Comparison of ENCODE assay signal across 8 cellular contexts in the genomic region with DNA sequence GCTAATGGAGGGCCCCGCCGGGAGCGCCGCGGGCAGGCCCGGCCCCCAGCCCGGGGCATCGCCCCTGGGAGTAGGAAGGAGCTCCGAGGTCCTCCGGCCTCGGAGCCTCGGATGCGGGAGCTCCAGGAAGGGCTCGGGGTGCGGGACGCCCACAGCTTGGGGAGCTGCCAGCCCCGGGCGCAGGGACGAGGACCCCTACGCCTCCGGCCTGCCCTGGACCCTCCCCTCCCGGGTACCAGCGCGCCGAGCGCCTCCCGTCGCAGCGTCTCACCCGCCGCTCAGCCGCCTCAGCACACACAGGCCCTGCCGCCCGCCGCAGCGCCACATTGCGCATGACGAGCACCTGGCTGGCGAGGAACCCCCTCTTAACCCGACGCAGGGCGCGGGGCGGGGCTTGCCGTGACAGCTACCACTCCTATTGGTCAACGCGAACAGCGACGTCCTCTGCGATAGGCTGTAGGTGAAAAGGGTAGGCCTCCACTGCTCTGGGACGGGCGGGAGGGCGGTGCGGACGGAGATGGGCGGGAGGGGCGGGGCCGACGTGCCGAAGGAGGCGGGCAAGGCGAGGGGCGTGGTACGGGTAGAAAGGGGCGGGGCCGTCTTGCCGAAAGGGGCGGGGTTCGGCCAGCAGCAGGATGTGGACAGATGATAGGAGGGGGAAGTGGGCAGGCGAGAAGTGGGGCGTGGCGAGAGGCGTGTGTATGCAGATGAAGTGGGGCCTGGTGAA. TPM values are rescaled to one million over a fixed set of nuclear protein-coding genes. Genes with fewer than 3 reads are reported as not detected.
DNase-seq lines count a peak whose midpoint lies in the region; ATAC-seq and FAIRE-seq lines count a peak whose summit lies in the region.

PITRM1 (minus strand) TSS at position 337 of the 727 bp plus-strand sequence; CDS start at position 327, 10 bp downstream.

- H3K9ac ChIP-seq in endocrine pancreas (ENCODE audit: control insufficient read depth, insufficient read depth, low read length): peak within 1 kb of the TSS; percentile 93

- peaks cover 22% of the 10 kb centered on the region for H3K4me1 Mint-ChIP-seq in activated CD8-positive, alpha-beta memory T cell treated with anti-CD3 and anti-CD28 coated beads, Interleukin-2, amount 10 ng/mL, durations not matched to agents 7 days and 5 days

- FAIRE-seq in HTR-8/SVneo (lab: Jason Lieb, UNC): peak; percentile 97

- H3K36me3 Mint-ChIP-seq in activated CD8-positive, alpha-beta memory T cell treated with anti-CD3 and anti-CD28 coated beads, Interleukin-2, amount 10 ng/mL, durations not matched to agents 7 days and 5 days: peaks cover 22% of the 10 kb centered on the region

- H3K27ac Mint-ChIP-seq in activated CD8-positive, alpha-beta memory T cell treated with anti-CD3 and anti-CD28 coated beads, Interleukin-2, amount 10 ng/mL, durations not matched to agents 7 days and 5 days: peak within 1 kb of the TSS; percentile 88

- no peaks in the 10 kb centered on the region for H3K27me3 ChIP-seq in endocrine pancreas (ENCODE audit: control insufficient read depth, insufficient read depth, low read length)

- peaks cover 30% of the 10 kb centered on the region for H3K27me3 Mint-ChIP-seq in activated CD8-positive, alpha-beta memory T cell treated with anti-CD3 and anti-CD28 coated beads, Interleukin-2, amount 10 ng/mL, durations not matched to agents 7 days and 5 days

- no peaks in the 10 kb centered on the region for H3K36me3 ChIP-seq in endocrine pancreas (ENCODE audit: control insufficient read depth, insufficient read depth, low read length)

- no peaks in the 10 kb centered on the region for H3K9me3 ChIP-seq in endocrine pancreas (ENCODE audit: control insufficient read depth, low read length)

- no peaks in the 10 kb centered on the region for H3K4me1 ChIP-seq in endocrine pancreas (ENCODE audit: control insufficient read depth, insufficient read depth, low read length)

- CTCF ChIA-PET in activated CD8-positive, alpha-beta memory T cell treated with anti-CD3 and anti-CD28 coated beads, Interleukin-2, amount 10 ng/mL, durations not matched to agents 7 days and 5 days (lab: Charles Lee): interaction anchor here (0.7 to 1.8 kb wide), 4 partner anchors 8 to 25 kb away, joined by 3 to 4 read pairs (median 4); no protein-coding TSS in a partner anchor

- peak within 1 kb of the TSS; percentile 87 for H3K4me3 ChIP-seq in endocrine pancreas (ENCODE audit: control insufficient read depth, insufficient read depth, low read length)

- DNase-seq in COR-L47 (lab: John Stamatoyannopoulos, UW): peak; percentile 86
- DNase-seq in HTR-8/SVneo (ENCODE audit: insufficient read length, low spot score): peak; percentile 98
- DNase-seq in NOMO-1 treated with dmso at 0.1 percent for 144 hours (lab: John Stamatoyannopoulos, UW; ENCODE audit: unreplicated experiment): peak; percentile 98
- DNase-seq in activated CD8-positive, alpha-beta memory T cell treated with anti-CD3 and anti-CD28 coated beads, Interleukin-2, amount 10 ng/mL, durations not matched to agents 7 days and 5 days: peak; percentile 99
- DNase-seq in mesenteric fat pad (ENCODE audit: low spot score): peak; percentile 99
- DNase-seq in stimulated activated CD8-positive, alpha-beta memory T cell treated with anti-CD3 and anti-CD28 coated beads, Interleukin-15, amount 100 ng/mL, for 24 hours (ENCODE audit: low read depth): peak; percentile 96

- H3K9me3 Mint-ChIP-seq in activated CD8-positive, alpha-beta memory T cell treated with anti-CD3 and anti-CD28 coated beads, Interleukin-2, amount 10 ng/mL, durations not matched to agents 7 days and 5 days (ENCODE audit: low read depth): no peaks in the 10 kb centered on the region

- H3K4me3 Mint-ChIP-seq in activated CD8-positive, alpha-beta memory T cell treated with anti-CD3 and anti-CD28 coated beads, Interleukin-2, amount 10 ng/mL, durations not matched to agents 7 days and 5 days: peak within 1 kb of the TSS; percentile 71

- ATAC-seq in GM21367 (IDR thresholded peaks at IDR 0.05; ENCODE audit: unreplicated experiment): peak; percentile 98
- peak; percentile 95 for ATAC-seq in activated CD8-positive, alpha-beta memory T cell treated with anti-CD3 and anti-CD28 coated beads, Interleukin-2, amount 10 ng/mL, durations not matched to agents 7 days and 5 days

RNA-seq across cellular contexts. Expression of gene PITRM1, which starts in this region (rescaled TPM):
- 10 to 100 TPM; 65.3 to 71.3 TPM for total RNA-seq in activated CD8-positive, alpha-beta memory T cell treated with anti-CD3 and anti-CD28 coated beads, Interleukin-2, amount 10 ng/mL, durations not matched to agents 7 days and 5 days
- total RNA-seq in mesenteric fat pad: 110 TPM

Comparison
In these comparisons a context has a peak if more than half of its experiments do, and no peak if none do; other contexts are left out.
1. Peak in every context shown above with its lines: DNase-seq, ATAC-seq and H3K4me3 ChIP-seq.